ENCODE assay signal across 8 cellular contexts in the genomic region with DNA sequence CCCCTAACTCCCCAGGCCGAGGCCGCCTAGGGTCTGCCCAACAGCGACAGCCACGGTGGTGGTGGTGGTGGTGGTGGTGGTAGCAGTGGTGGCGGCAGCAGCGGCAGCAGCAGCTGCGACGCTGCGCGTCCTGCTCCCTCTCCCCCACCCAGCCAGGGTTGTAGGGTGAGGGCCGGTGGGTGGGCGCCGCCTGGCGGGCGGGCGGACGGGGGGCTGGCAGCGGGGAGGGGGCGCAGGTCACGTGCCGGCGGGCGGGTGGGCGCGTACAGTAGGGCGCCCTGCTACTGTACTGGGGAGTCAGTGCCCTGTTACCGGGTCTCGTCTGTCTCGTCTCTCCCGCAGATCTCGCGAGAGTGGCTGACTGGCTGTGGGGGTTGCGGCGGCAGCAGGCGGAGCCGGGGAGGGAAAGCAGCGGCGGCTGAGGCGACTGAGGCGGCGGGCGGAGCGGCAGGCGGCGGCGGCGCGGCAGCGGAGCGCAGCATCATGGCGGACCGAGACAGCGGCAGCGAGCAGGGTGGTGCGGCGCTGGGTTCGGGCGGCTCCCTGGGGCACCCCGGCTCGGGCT. TPM values are rescaled to one million over a fixed set of nuclear protein-coding genes. Genes with fewer than 3 reads are reported as not detected.
DNase-seq lines count a peak whose midpoint lies in the region; ATAC-seq and TF ChIP-seq lines count a peak whose summit lies in the region.

A gene (plus strand): TSS at position 411 of the 565 bp plus-strand sequence. CDS start 73 bp downstream, at position 484.

- peak within 1 kb of the TSS; percentile 91 to 96 (median 94) for H3K4me3 Mint-ChIP-seq in nephron

- TF ChIP-seq CTCF in nephron (IDR thresholded peaks at IDR 0.05; ENCODE audit: unreplicated experiment in 3 of 3): peak; percentile 12 to 32 (median 24)

- H3K27me3 Mint-ChIP-seq in nephron (ENCODE audit: low read depth): peaks cover 86% of the 10 kb centered on the region

- peak; percentile 93 for ATAC-seq in stimulated activated naive CD8-positive, alpha-beta T cell treated with anti-CD3 and anti-CD28 coated beads, Interleukin-15, Interleukin-2, amounts not matched to agents 100 U/mL and 50 U/mL, for 24 hours

- H3K4me1 Mint-ChIP-seq in nephron: peaks cover 44% of the 10 kb centered on the region

- H3K27ac Mint-ChIP-seq in nephron: peak within 1 kb of the TSS; percentile 66 to 97 (median 93)

- no peaks in the 10 kb centered on the region for H3K9me3 Mint-ChIP-seq in nephron

- DNase-seq in ELF-1 (ENCODE audit: low read depth, low spot score): peak; percentile 92
- DNase-seq in GOT3 (lab: John Stamatoyannopoulos, UW): peak; percentile 91
- DNase-seq in LHCN-M2 (ENCODE audit: low read depth): peak; percentile 92
- peak; percentile 95 for DNase-seq in RPMI8226
- peak; percentile 92 to 93 for DNase-seq in activated T-helper 1 cell treated with anti-CD3 and anti-CD28 coated beads, Interleukin-2, amount 50 U/mL, for 16 hours (ENCODE audit: low read depth in 1 of 2, low spot score in 1 of 2)
- DNase-seq in fibroblast of peridontal ligament (ENCODE audit: extremely low read depth): peak; percentile 91
- peak; percentile 96 for DNase-seq in stimulated activated naive CD8-positive, alpha-beta T cell treated with anti-CD3 and anti-CD28 coated beads, Interleukin-15, Interleukin-2, amounts not matched to agents 100 U/mL and 50 U/mL, for 24 hours

- H3K36me3 Mint-ChIP-seq in nephron (ENCODE audit: low read depth): peaks cover 4% of the 10 kb centered on the region

RNA-seq across cellular contexts. Expression of the gene that starts here (rescaled TPM):
- 8.0 and 9.2 TPM in 2 replicates for total RNA-seq in LHCN-M2 (2014; rRNA removed)
- 6.1 TPM for polyA plus RNA-seq in LHCN-M2 (2012)

Comparison
In these comparisons a context has a peak if more than half of its experiments do, and no peak if none do; other contexts are left out.
1. Peak in every context shown above with its lines: DNase-seq and ATAC-seq.